In the genomic region with DNA sequence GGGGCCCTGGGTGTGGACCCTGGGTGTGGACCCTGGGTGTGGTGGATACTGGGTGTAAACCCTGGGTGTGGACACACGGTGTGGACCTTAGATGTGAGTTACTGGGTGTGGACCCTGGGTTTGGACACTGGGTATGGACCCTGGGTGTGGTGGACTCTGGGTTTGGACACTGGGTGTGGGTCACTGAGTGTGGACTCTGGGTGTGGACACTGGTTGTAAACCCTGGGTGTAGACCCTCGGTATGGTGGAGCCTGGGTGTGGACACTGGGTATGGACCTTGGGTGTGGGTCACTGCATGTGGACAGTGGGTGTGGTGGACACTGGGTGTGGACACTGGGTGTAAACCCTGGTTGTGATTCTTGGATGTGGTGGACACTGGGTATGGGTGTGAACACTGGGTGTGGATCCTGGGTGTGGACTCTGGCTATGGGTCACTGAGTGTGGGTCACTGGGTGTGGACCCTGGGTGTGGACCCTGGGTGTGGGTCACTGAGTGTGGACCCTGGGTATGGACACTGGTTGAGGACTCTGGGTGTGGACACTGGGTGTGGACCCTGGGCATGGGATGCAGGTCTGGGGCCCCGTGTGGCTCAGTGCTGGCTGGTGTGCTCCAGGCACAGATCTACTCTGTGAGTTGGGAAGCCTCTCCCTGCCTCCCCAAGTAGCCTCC, we compare ENCODE assay signal across 19 cellular contexts.
"Had no signal": no experiment of that assay in that cellular context is flagged by ENCODE, and none has a peak within 500 bp of the region (broad histone marks: within the 10 kb centered on the region; RNA-seq: fewer than 3 reads in every experiment).

No MANE protein-coding gene starts in this region.

- H3K36me3 Mint-ChIP-seq: activated naive CD8-positive, alpha-beta T cell treated with anti-CD3 and anti-CD28 coated beads, Interleukin-2, amount 10 ng/mL, durations not matched to agents 7 days and 5 days; memory B cell had no signal

- ATAC-seq: activated CD8-positive, alpha-beta T cell treated with anti-CD3 and anti-CD28 coated beads for 36 hours; activated T-cell treated with anti-CD3 and anti-CD28 coated beads, Interleukin-2, amount 50 U/mL, for 72 hours; effector memory CD8-positive, alpha-beta T cell; left cardiac atrium; T-helper 17 cell; WTC11 had no signal

- H3K36me3 ChIP-seq: heart left ventricle, ovary, tibial nerve, vagina had no signal

- H3K4me3 ChIP-seq: heart left ventricle, ovary, tibial nerve, vagina had no signal

- H3K27me3 Mint-ChIP-seq: activated CD8-positive, alpha-beta T cell treated with anti-CD3 and anti-CD28 coated beads for 36 hours; activated naive CD8-positive, alpha-beta T cell treated with anti-CD3 and anti-CD28 coated beads, Interleukin-2, amount 10 ng/mL, durations not matched to agents 7 days and 5 days; effector memory CD8-positive, alpha-beta T cell; memory B cell had no signal

- H3K9me3 Mint-ChIP-seq: activated CD8-positive, alpha-beta T cell treated with anti-CD3 and anti-CD28 coated beads for 36 hours; activated naive CD8-positive, alpha-beta T cell treated with anti-CD3 and anti-CD28 coated beads, Interleukin-2, amount 10 ng/mL, durations not matched to agents 7 days and 5 days; activated T-cell treated with anti-CD3 and anti-CD28 coated beads, Interleukin-2, amount 50 U/mL, for 72 hours; effector memory CD8-positive, alpha-beta T cell; memory B cell had no signal

- H3K27ac ChIP-seq: heart left ventricle, ovary, tibial nerve, vagina had no signal

- H3K4me3 Mint-ChIP-seq: activated CD8-positive, alpha-beta T cell treated with anti-CD3 and anti-CD28 coated beads for 36 hours; activated naive CD8-positive, alpha-beta T cell treated with anti-CD3 and anti-CD28 coated beads, Interleukin-2, amount 10 ng/mL, durations not matched to agents 7 days and 5 days; activated T-cell treated with anti-CD3 and anti-CD28 coated beads, Interleukin-2, amount 50 U/mL, for 72 hours; effector memory CD8-positive, alpha-beta T cell; memory B cell; T-helper 17 cell; WTC11 had no signal

- H3K27me3 ChIP-seq: heart left ventricle, ovary, tibial nerve, vagina had no signal

- H3K9me3 ChIP-seq: heart left ventricle, ovary, vagina had no signal

- H3K27ac Mint-ChIP-seq: activated CD8-positive, alpha-beta T cell treated with anti-CD3 and anti-CD28 coated beads for 36 hours; activated naive CD8-positive, alpha-beta T cell treated with anti-CD3 and anti-CD28 coated beads, Interleukin-2, amount 10 ng/mL, durations not matched to agents 7 days and 5 days; activated T-cell treated with anti-CD3 and anti-CD28 coated beads, Interleukin-2, amount 50 U/mL, for 72 hours; effector memory CD8-positive, alpha-beta T cell; memory B cell; T-helper 17 cell; WTC11 had no signal

- DNase-seq: activated CD4-positive, alpha-beta T cell treated with anti-CD3 and anti-CD28 coated beads for 48 hours; activated CD8-positive, alpha-beta memory T cell treated with anti-CD3 and anti-CD28 coated beads, Interleukin-2, amount 50 U/mL, for 48 hours; activated CD8-positive, alpha-beta T cell treated with anti-CD3 and anti-CD28 coated beads for 36 hours; activated naive CD8-positive, alpha-beta T cell treated with anti-CD3 and anti-CD28 coated beads, Interleukin-2, amount 10 ng/mL, durations not matched to agents 7 days and 5 days; activated T-cell treated with anti-CD3 and anti-CD28 coated beads, Interleukin-2, amount 50 U/mL, for 72 hours; anterior cingulate cortex; cerebellar nuclear complex; dermis blood vessel endothelial cell; effector memory CD8-positive, alpha-beta T cell; heart left ventricle; left cardiac atrium; ovary; stimulated activated CD4-positive, alpha-beta T cell treated with anti-CD3 and anti-CD28 coated beads, Interleukin-12 subunit alpha, Interleukin-12 subunit beta, amount 100 ng/mL, for 4 hours; stimulated activated CD4-positive, alpha-beta T cell treated with anti-CD3 and anti-CD28 coated beads, Interleukin-2, amount 100 ng/mL, for 24 hours; T-helper 17 cell had no signal

- H3K4me1 Mint-ChIP-seq: activated naive CD8-positive, alpha-beta T cell treated with anti-CD3 and anti-CD28 coated beads, Interleukin-2, amount 10 ng/mL, durations not matched to agents 7 days and 5 days; memory B cell; T-helper 17 cell; WTC11 had no signal

- H3K4me1 ChIP-seq: heart left ventricle, tibial nerve, vagina had no signal
